Comparison of ENCODE assay signal across 20 cellular contexts in the genomic region with DNA sequence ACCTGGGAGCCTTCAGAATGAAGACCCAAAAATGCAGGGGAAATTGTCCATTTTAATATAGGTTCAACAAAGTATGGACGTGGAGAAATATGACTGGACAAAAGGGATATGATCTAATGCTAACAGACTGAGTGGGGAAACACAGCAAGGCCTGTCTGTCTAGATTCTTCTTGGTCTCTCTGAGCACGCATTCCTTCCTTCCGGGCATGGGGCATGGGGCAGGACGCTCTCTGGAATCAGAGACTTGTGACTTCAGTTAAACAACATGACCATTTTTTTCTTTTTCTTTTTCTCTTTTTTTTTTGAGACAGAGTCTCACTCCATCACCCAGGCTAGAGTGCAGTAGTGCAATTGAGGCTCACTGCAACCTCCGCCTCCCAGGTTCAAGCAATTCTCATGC. TPM values are rescaled to one million over a fixed set of nuclear protein-coding genes. Genes with fewer than 3 reads are reported as not detected.
DNase-seq lines count a peak whose midpoint lies in the region; ATAC-seq and TF ChIP-seq lines count a peak whose summit lies in the region.
"Had no signal": no experiment of that assay in that cellular context is flagged by ENCODE, and none has a peak within 500 bp of the region (broad histone marks: within the 10 kb centered on the region; RNA-seq: fewer than 3 reads in every experiment).

No MANE protein-coding gene starts in this region.

- H4K12ac ChIP-seq in trophoblast cell (ENCODE audit: low read depth, low read length): no peak overlapping the region

- no peak overlapping the region for H3K18ac ChIP-seq in trophoblast cell (ENCODE audit: low read length)

- DNase-seq in SK-MEL-5 (ENCODE audit: low read depth, low spot score) (peak; percentile 40), foreskin melanocyte (peak; percentile 96), trophoblast cell (peak; percentile 95 to 97), HFFc6 (no peak), T-cell (no peak)
- no peak for DNase-seq in activated CD4-positive, alpha-beta memory T cell treated with anti-CD3 and anti-CD28 coated beads for 36 hours
- DNase-seq: ACHN; BE2C; C1 segment of cervical spinal cord; CD4-positive, CD25-positive, alpha-beta regulatory T cell; CD8-positive, alpha-beta memory T cell; COR-L47; DMS 273 treated with DMSO at 0.1 percent for 48 hours; DMS53; DND-41; EL; GM23248; IMR-90 had no signal

- H3K27me3 ChIP-seq in trophoblast cell (ENCODE audit: insufficient read depth, low read length): no peaks in the 10 kb centered on the region
- H3K27me3 ChIP-seq: BE2C had no signal

- intact Hi-C loops in activated CD4-positive, alpha-beta memory T cell treated with anti-CD3 and anti-CD28 coated beads for 36 hours (cut with micrococcal nuclease): no loop called here

- no peak overlapping the region for H2BK12ac ChIP-seq in trophoblast cell (ENCODE audit: low read length)

- no peak for ATAC-seq in T-cell (replicated peaks in 1 of 4)
- ATAC-seq: GM12878 had no signal

- peaks cover 7% of the 10 kb centered on the region; the same call in 1 of the 2 replicates for H3K36me3 Mint-ChIP-seq in HFFc6 (ENCODE audit: low read depth)
- peaks cover 36% of the 10 kb centered on the region for H3K36me3 Mint-ChIP-seq in T-cell
- H3K36me3 Mint-ChIP-seq in activated CD4-positive, alpha-beta memory T cell treated with anti-CD3 and anti-CD28 coated beads for 36 hours: peaks cover 21% of the 10 kb centered on the region

- H3K4me1 Mint-ChIP-seq in HFFc6 (ENCODE audit: low read depth) (peaks cover 17% of the 10 kb centered on the region), T-cell (peaks cover 10 to 14% (median 12%) of the 10 kb centered on the region in 3 donors)
- peaks cover 10% of the 10 kb centered on the region for H3K4me1 Mint-ChIP-seq in activated CD4-positive, alpha-beta memory T cell treated with anti-CD3 and anti-CD28 coated beads for 36 hours (ENCODE audit: low read depth)

- TF ChIP-seq CTCF in HFFc6 (IDR thresholded peaks at IDR 0.05): no peak

- H3K9ac ChIP-seq in trophoblast cell (ENCODE audit: low read length): no peak overlapping the region
- H3K9ac ChIP-seq: GM23248 had no signal

- peak overlapping the region; percentile 99 for H2BK120ac ChIP-seq in trophoblast cell (ENCODE audit: insufficient read depth, low read length, poor library complexity)

- peaks cover 14% of the 10 kb centered on the region for H3K79me1 ChIP-seq in trophoblast cell (ENCODE audit: low read length)

- H2BK5ac ChIP-seq in trophoblast cell (ENCODE audit: low read depth, low read length, poor library complexity): peak overlapping the region; percentile 80

- POLR2A ChIA-PET in T-cell (lab: Charles Lee): interaction anchor here in 1 of 2 donors (0.7 kb wide), 1 partner anchor 318 kb away, joined by 13 read pairs; no protein-coding TSS in a partner anchor
- POLR2A ChIA-PET in activated CD4-positive, alpha-beta memory T cell treated with anti-CD3 and anti-CD28 coated beads for 36 hours (lab: Charles Lee): no interaction called here

- no peak overlapping the region for H3K4ac ChIP-seq in trophoblast cell (ENCODE audit: low read depth, low read length)

- H3K27me3 Mint-ChIP-seq in HFFc6 (ENCODE audit: insufficient read depth) (no peaks in the 10 kb centered on the region), T-cell (no peaks in the 10 kb centered on the region)
- no peaks in the 10 kb centered on the region for H3K27me3 Mint-ChIP-seq in activated CD4-positive, alpha-beta memory T cell treated with anti-CD3 and anti-CD28 coated beads for 36 hours
- H3K27me3 Mint-ChIP-seq: CD4-positive, CD25-positive, alpha-beta regulatory T cell; CD8-positive, alpha-beta memory T cell had no signal

- no CpG with 5 or more reads among the region's 5 CpGs for WGBS in trophoblast cell (ENCODE audit: extremely low coverage, insufficient coverage, insufficient read length)

- H3K27ac ChIP-seq in trophoblast cell (ENCODE audit: low read depth, low read length): peak overlapping the region; percentile 61
- H3K27ac ChIP-seq: GM23248 had no signal

- no peaks in the 10 kb centered on the region for H3K9me3 ChIP-seq in trophoblast cell (ENCODE audit: insufficient read depth, low read depth, low read length)
- H3K9me3 ChIP-seq: BE2C, HAP-1 had no signal

- H3K27ac Mint-ChIP-seq in HFFc6 (no peak overlapping the region), T-cell (no peak overlapping the region)
- no peak overlapping the region for H3K27ac Mint-ChIP-seq in activated CD4-positive, alpha-beta memory T cell treated with anti-CD3 and anti-CD28 coated beads for 36 hours
- H3K27ac Mint-ChIP-seq: CD4-positive, CD25-positive, alpha-beta regulatory T cell; CD8-positive, alpha-beta memory T cell had no signal

- H3K4me1 ChIP-seq in trophoblast cell (ENCODE audit: control insufficient read depth in 1 of 2, insufficient read depth in 2 of 2, low read length in 2 of 2): peaks cover 3 to 7% of the 10 kb centered on the region in 2 experiments
- H3K4me1 ChIP-seq: BE2C, HAP-1 had no signal

- no peak overlapping the region for H3K23ac ChIP-seq in trophoblast cell (ENCODE audit: low read length)

- no peaks in the 10 kb centered on the region for H3K79me2 ChIP-seq in trophoblast cell (ENCODE audit: control insufficient read depth, insufficient read depth, low read length, poor library complexity)

- H2AK5ac ChIP-seq in trophoblast cell (ENCODE audit: low read length): no peak overlapping the region

- no peaks in the 10 kb centered on the region for H3K9me3 Mint-ChIP-seq in HFFc6
- H3K9me3 Mint-ChIP-seq in T-cell: no peaks in the 10 kb centered on the region
- no peaks in the 10 kb centered on the region for H3K9me3 Mint-ChIP-seq in activated CD4-positive, alpha-beta memory T cell treated with anti-CD3 and anti-CD28 coated beads for 36 hours
- H3K9me3 Mint-ChIP-seq: CD4-positive, CD25-positive, alpha-beta regulatory T cell; CD8-positive, alpha-beta memory T cell had no signal

- H4K91ac ChIP-seq in trophoblast cell (ENCODE audit: low read depth, low read length): peak overlapping the region; percentile 51

- CTCF ChIA-PET in T-cell (lab: Charles Lee): interaction anchor here in 1 of 2 donors (0.7 kb wide), 1 partner anchor 36 kb away, joined by 4 read pairs; no protein-coding TSS in a partner anchor
- CTCF ChIA-PET in activated CD4-positive, alpha-beta memory T cell treated with anti-CD3 and anti-CD28 coated beads for 36 hours (lab: Charles Lee): no interaction called here

- H4K8ac ChIP-seq in trophoblast cell (ENCODE audit: low read depth, low read length): peak overlapping the region; percentile 43

- H3K36me3 ChIP-seq in trophoblast cell (ENCODE audit: control insufficient read depth in 1 of 2, insufficient read depth in 2 of 2, low read length in 2 of 2): peaks cover 4 to 5% of the 10 kb centered on the region in 2 experiments

- in situ Hi-C loops in SK-MEL-5 (cut with HindIII; ENCODE audit: low pct_unique_long_range_greater_than_20kb, low sequenced_read_pairs): no loop called here

- no peak overlapping the region for H3K4me3 ChIP-seq in trophoblast cell (ENCODE audit: low read depth, low read length)
- H3K4me3 ChIP-seq: GM12878, GM23248, HAP-1 had no signal

- H3K4me3 Mint-ChIP-seq in HFFc6 (no peak overlapping the region), T-cell (no peak overlapping the region)
- no peak overlapping the region for H3K4me3 Mint-ChIP-seq in activated CD4-positive, alpha-beta memory T cell treated with anti-CD3 and anti-CD28 coated beads for 36 hours
- H3K4me3 Mint-ChIP-seq: CD4-positive, CD25-positive, alpha-beta regulatory T cell; CD8-positive, alpha-beta memory T cell had no signal

- no peak overlapping the region for H3K14ac ChIP-seq in trophoblast cell (ENCODE audit: low read length)

- no peak overlapping the region for H2AFZ ChIP-seq in trophoblast cell (ENCODE audit: insufficient read depth, low read length, poor library complexity)
- H2AFZ ChIP-seq: GM23248 had no signal

- no peak overlapping the region for H3K4me2 ChIP-seq in trophoblast cell (ENCODE audit: low read length)

RNA-seq across cellular contexts. Expression of gene ZBTB2, which starts 31.9 kb away (rescaled TPM):
- total RNA-seq in SK-MEL-5 (2014; rRNA removed; shearing (Covaris generic)): 14.3 and 17.7 TPM in 2 replicates
- polyA plus RNA-seq in SK-MEL-5 (2015; cell fraction: cytosol; rRNA removed): 11.6 and 12.9 TPM in 2 replicates
- 4.9 and 5.5 TPM in 2 replicates for polyA plus RNA-seq in SK-MEL-5 (2015; cell fraction: nucleus; rRNA removed)
- polyA plus RNA-seq in trophoblast cell (2013): 26.4 and 27.4 TPM in 2 replicates
- 10 to 100 TPM; 16.5 to 22.1 (median 19.3) TPM for total RNA-seq in HFFc6 (2021; fragmentation: NEBNext Ultra II Directional; extraction: Animal tissue kit (Norgen Biotek cat#: 25700))
- total RNA-seq in T-cell: 10 to 100 TPM; 16.1 to 28.3 (median 27.4) TPM
- 10 to 100 TPM; 14.0 to 15.6 TPM for total RNA-seq in activated CD4-positive, alpha-beta memory T cell treated with anti-CD3 and anti-CD28 coated beads for 36 hours

Comparison
In these comparisons a context has a peak if more than half of its experiments do, and no peak if none do; other contexts are left out.
1. DNase-seq: peak in SK-MEL-5 (single experiment), foreskin melanocyte (single experiment) and trophoblast cell (2 of 2); none in HFFc6 (single experiment), T-cell (0 of 34) and activated CD4-positive, alpha-beta memory T cell treated with anti-CD3 and anti-CD28 coated beads for 36 hours (single experiment).